In the genomic region with DNA sequence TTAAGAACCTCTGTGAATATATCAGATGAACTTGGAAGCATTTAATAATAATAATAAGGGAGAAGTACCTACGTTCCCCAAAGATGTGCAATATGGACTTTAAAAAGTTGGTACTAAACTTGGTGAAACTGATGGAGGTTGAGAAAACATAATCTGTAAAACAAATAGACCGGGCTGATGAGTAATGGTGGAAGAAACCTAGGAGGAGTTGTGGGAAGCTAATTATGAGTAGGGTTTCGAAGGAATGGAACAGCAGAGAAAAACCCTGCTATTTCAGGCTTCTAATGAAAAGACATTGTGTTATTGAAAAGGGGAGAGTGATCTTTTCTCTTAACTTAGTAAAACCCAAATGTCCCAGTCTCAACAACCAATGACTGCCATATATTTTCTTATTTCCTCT, we compare ENCODE assay signal across 16 cellular contexts.
"Had no signal": no experiment of that assay in that cellular context is flagged by ENCODE, and none has a peak within 500 bp of the region (broad histone marks: within the 10 kb centered on the region; RNA-seq: fewer than 3 reads in every experiment).

No MANE protein-coding gene starts in this region.

- DNase-seq: activated CD4-positive, alpha-beta T cell treated with anti-CD3 and anti-CD28 coated beads, Interleukin-2, amount 10 ng/mL, durations not matched to agents 24 days and 14 days; activated naive CD4-positive, alpha-beta T cell treated with anti-CD3 and anti-CD28 coated beads for 36 hours; esophagus squamous epithelium; heart right ventricle; natural killer cell; psoas muscle; stimulated activated CD4-positive, alpha-beta T cell treated with anti-CD3 and anti-CD28 coated beads, Interleukin-2, amount 100 ng/mL, for 48 hours; T-helper 1 cell; testis had no signal

- H3K27ac Mint-ChIP-seq: activated CD4-positive, alpha-beta T cell treated with anti-CD3 and anti-CD28 coated beads, Interleukin-2, amount 10 ng/mL, durations not matched to agents 24 days and 14 days; activated naive CD4-positive, alpha-beta T cell treated with anti-CD3 and anti-CD28 coated beads for 36 hours; activated T-helper 1 cell treated with anti-CD3 and anti-CD28 coated beads, Interleukin-12 subunit alpha, Interleukin-12 subunit beta, Interleukin-2, Interleukin-4 antibody, amounts not matched to agents 30 ng/mL and 10 ng/mL and 1 ng/mL, durations not matched to agents 14 hours and 24 hours and 36 hours; memory B cell; natural killer cell; stimulated activated naive CD8-positive, alpha-beta T cell treated with anti-CD3 and anti-CD28 coated beads, Interleukin-15, Interleukin-2, amounts not matched to agents 100 ng/mL and 50 ng/mL, for 24 hours; WTC11 had no signal

- ATAC-seq: heart right ventricle, left lobe of liver, natural killer cell, psoas muscle, sciatic nerve, WTC11 had no signal

- FAIRE-seq: frontal cortex had no signal

- H3K27me3 Mint-ChIP-seq: memory B cell had no signal

- H3K36me3 Mint-ChIP-seq: memory B cell had no signal

- H3K4me1 Mint-ChIP-seq: activated CD4-positive, alpha-beta T cell treated with anti-CD3 and anti-CD28 coated beads, Interleukin-2, amount 10 ng/mL, durations not matched to agents 24 days and 14 days; memory B cell; natural killer cell; WTC11 had no signal

- H3K4me3 ChIP-seq: esophagus squamous epithelium, heart right ventricle, psoas muscle, testis had no signal

- H3K4me3 Mint-ChIP-seq: activated CD4-positive, alpha-beta T cell treated with anti-CD3 and anti-CD28 coated beads, Interleukin-2, amount 10 ng/mL, durations not matched to agents 24 days and 14 days; activated naive CD4-positive, alpha-beta T cell treated with anti-CD3 and anti-CD28 coated beads for 36 hours; activated T-helper 1 cell treated with anti-CD3 and anti-CD28 coated beads, Interleukin-12 subunit alpha, Interleukin-12 subunit beta, Interleukin-2, Interleukin-4 antibody, amounts not matched to agents 30 ng/mL and 10 ng/mL and 1 ng/mL, durations not matched to agents 14 hours and 24 hours and 36 hours; memory B cell; natural killer cell; stimulated activated naive CD8-positive, alpha-beta T cell treated with anti-CD3 and anti-CD28 coated beads, Interleukin-15, Interleukin-2, amounts not matched to agents 100 ng/mL and 50 ng/mL, for 24 hours; WTC11 had no signal
